Comparison of ENCODE assay signal across 8 cellular contexts in genomic region chr1:227234998-227235405, GRCh38.
DNase-seq lines count a peak whose midpoint lies in the region; ATAC-seq, FAIRE-seq and TF ChIP-seq lines count a peak whose summit lies in the region.

No MANE protein-coding gene starts in this region.

- peak; percentile 31 for TF ChIP-seq CTCF in DND-41 (IDR thresholded peaks at IDR 0.05; ENCODE audit: borderline replicate concordance, extremely low read depth, low read length, poor library complexity, severe bottlenecking)
- TF ChIP-seq CTCF in HFF-Myc (IDR thresholded peaks at IDR 0.05; ENCODE audit: low read depth, low read length, missing control alignments) = peak; percentile 53
- TF ChIP-seq CTCF in epithelial cell of proximal tubule (conservative IDR thresholded peaks at IDR 0.05; ENCODE audit: low read depth, low read length) = peak; percentile 74

- no peaks in the 10 kb centered on the region for H3K4me1 ChIP-seq in DND-41 (ENCODE audit: insufficient read depth, low read length)
- no peaks in the 10 kb centered on the region for H3K4me1 ChIP-seq in CD4-positive, alpha-beta memory T cell (ENCODE audit: insufficient read depth, low read length)

- no peaks in the 10 kb centered on the region for H3K36me3 ChIP-seq in DND-41 (ENCODE audit: insufficient read depth, low read length)
- no peaks in the 10 kb centered on the region for H3K36me3 ChIP-seq in CD4-positive, alpha-beta memory T cell (ENCODE audit: insufficient read depth, low read length)

- H4K20me1 ChIP-seq in DND-41 (ENCODE audit: insufficient read depth, low read length) = no peaks in the 10 kb centered on the region

- H3K9me3 Mint-ChIP-seq in CD4-positive, alpha-beta memory T cell = peaks cover 0 to 5% (median 0%) of the 10 kb centered on the region in 8 donors

- H3K9ac ChIP-seq in DND-41 (ENCODE audit: low read depth, low read length) = no peak overlapping the region

- no peaks in the 10 kb centered on the region for H3K9me3 ChIP-seq in DND-41 (ENCODE audit: insufficient read depth, low read length, severe bottlenecking)
- no peaks in the 10 kb centered on the region for H3K9me3 ChIP-seq in CD4-positive, alpha-beta memory T cell (ENCODE audit: control insufficient read depth in 1 of 2, low read length in 2 of 2)

- intact Hi-C loops in CD4-positive, alpha-beta memory T cell (cut with micrococcal nuclease) = no loop called here

- POLR2A ChIA-PET in CD4-positive, alpha-beta memory T cell (lab: Charles Lee; ENCODE audit: partially characterized antibody) = no interaction called here

- peak; percentile 6 for DNase-seq in DND-41
- peak; percentile 42 for DNase-seq in HFF-Myc (ENCODE audit: extremely low read depth, low read depth)
- DNase-seq in RCC 7860 (ENCODE audit: low spot score) = peak; percentile 41
- DNase-seq in epithelial cell of proximal tubule (ENCODE audit: low read depth) = peak; percentile 47
- DNase-seq in myocyte (ENCODE audit: low read depth) = peak; percentile 74
- no peak for DNase-seq in CD4-positive, alpha-beta memory T cell

- H3K4me2 ChIP-seq in DND-41 (ENCODE audit: insufficient read depth, low read length) = no peak overlapping the region

- H3K27ac Mint-ChIP-seq in CD4-positive, alpha-beta memory T cell = no peak overlapping the region

- peaks cover 5 to 25% of the 10 kb centered on the region in 2 donors for H3K27me3 Mint-ChIP-seq in CD4-positive, alpha-beta memory T cell

- H3K27me3 ChIP-seq in DND-41 (ENCODE audit: insufficient read depth, low read length, poor library complexity) = no peaks in the 10 kb centered on the region
- no peaks in the 10 kb centered on the region for H3K27me3 ChIP-seq in CD4-positive, alpha-beta memory T cell (ENCODE audit: insufficient read depth, low read length)

- no peak overlapping the region for H2AFZ ChIP-seq in DND-41 (ENCODE audit: low read depth, low read length)

- H3K4me3 ChIP-seq in DND-41 (ENCODE audit: low read depth in 1 of 2, low read length in 2 of 2) = no peak overlapping the region
- H3K4me3 ChIP-seq in HFF-Myc (replicated peaks; ENCODE audit: low read depth, low read length) = no peak overlapping the region
- H3K4me3 ChIP-seq in epithelial cell of proximal tubule (ENCODE audit: low read depth, low read length) = no peak overlapping the region
- H3K4me3 ChIP-seq in CD4-positive, alpha-beta memory T cell (ENCODE audit: low read length in 2 of 2) = no peak overlapping the region

- CTCF ChIA-PET in CD4-positive, alpha-beta memory T cell (lab: Charles Lee; ENCODE audit: partially characterized antibody) = no interaction called here

- no peaks in the 10 kb centered on the region for H3K79me2 ChIP-seq in DND-41 (ENCODE audit: insufficient read depth, low read length)

- no peak overlapping the region for H3K4me3 Mint-ChIP-seq in CD4-positive, alpha-beta memory T cell

- no peaks in the 10 kb centered on the region for H3K4me1 Mint-ChIP-seq in CD4-positive, alpha-beta memory T cell

- ATAC-seq in DND-41 (ENCODE audit: insufficient read depth, low read depth) (peak; percentile 27; the same call in 1 of the 3 replicates), GM19455 (IDR thresholded peaks at IDR 0.05; ENCODE audit: unreplicated experiment) (no peak), GM18498 (IDR thresholded peaks at IDR 0.05; ENCODE audit: unreplicated experiment) (no peak)

- no peak overlapping the region for H3K27ac ChIP-seq in DND-41 (ENCODE audit: low read length)
- no peak overlapping the region for H3K27ac ChIP-seq in CD4-positive, alpha-beta memory T cell (ENCODE audit: low read depth, low read length)

- no peaks in the 10 kb centered on the region for H3K36me3 Mint-ChIP-seq in CD4-positive, alpha-beta memory T cell

- FAIRE-seq in RCC 7860 (lab: Jason Lieb, UNC) = peak; percentile 20

Comparison
In these comparisons a context has a peak if more than half of its experiments do, and no peak if none do; other contexts are left out.
1. DNase-seq: peak in DND-41 (single experiment), HFF-Myc (single experiment), RCC 7860 (single experiment), epithelial cell of proximal tubule (single experiment) and myocyte (single experiment); none in CD4-positive, alpha-beta memory T cell (0 of 5).
2. Peak in every context shown above with its lines, with median percentiles within 50 percentile points of each other: CTCF ChIP-seq.